In the genomic region with DNA sequence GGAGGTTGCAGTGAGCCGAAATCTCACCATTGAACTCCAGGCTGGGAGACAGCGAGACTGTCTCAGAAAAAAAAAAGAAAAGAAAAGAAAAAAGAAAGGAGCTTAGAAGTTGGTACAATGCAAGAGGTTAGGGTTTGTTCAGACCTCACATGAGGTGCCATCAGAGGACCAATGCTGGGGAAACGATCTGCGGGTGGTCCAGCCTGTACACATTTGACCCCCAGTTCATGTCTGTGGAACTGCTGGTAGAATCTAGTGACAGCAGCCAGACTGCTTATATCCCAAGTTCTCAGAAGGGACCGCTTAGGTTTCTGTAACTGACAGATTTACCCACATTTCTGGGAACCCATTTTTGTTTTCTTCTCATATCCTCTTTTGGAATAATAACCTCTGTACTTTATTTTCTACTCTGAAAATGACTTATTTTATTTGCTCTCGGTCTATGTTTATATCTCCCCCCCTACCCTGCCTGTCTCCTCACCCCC, we compare ENCODE assay signal across 8 cellular contexts. TPM values are rescaled to one million over a fixed set of nuclear protein-coding genes. Genes with fewer than 3 reads are reported as not detected.
DNase-seq lines count a peak whose midpoint lies in the region; ATAC-seq, FAIRE-seq and TF ChIP-seq lines count a peak whose summit lies in the region.

No MANE protein-coding gene starts in this region.

- H3K4me3 Mint-ChIP-seq in IgD-negative memory B cell (peak overlapping the region; percentile 99 to 100 (median 100)), naive B cell (peak overlapping the region; percentile 93 to 100 (median 98))

- in situ Hi-C loops in brain microvascular endothelial cell (cut with HindIII; ENCODE audit: low pct_ligation_motif_present, low sequenced_read_pairs) = no loop called here

- peak overlapping the region; percentile 84 for H3K27ac ChIP-seq in brain microvascular endothelial cell

- H3K27ac Mint-ChIP-seq in IgD-negative memory B cell (peak overlapping the region; percentile 98 to 100 (median 98)), naive B cell (peak overlapping the region; percentile 95 to 100 (median 98))

- H3K4me1 Mint-ChIP-seq in IgD-negative memory B cell (peaks cover 19 to 38% (median 19%) of the 10 kb centered on the region in 3 donors), naive B cell (peaks cover 50 to 69% (median 57%) of the 10 kb centered on the region in 3 donors)

- TF ChIP-seq CTCF in AG09309 (IDR thresholded peaks at IDR 0.05; ENCODE audit: control insufficient read depth, insufficient read depth, low read depth, low read length, missing control alignments) (no peak), brain microvascular endothelial cell (IDR thresholded peaks at IDR 0.05; ENCODE audit: low read depth, low read length, missing control alignments) (no peak)

- peaks cover 0 to 1% (median 0%) of the 10 kb centered on the region in 3 donors for H3K9me3 Mint-ChIP-seq in IgD-negative memory B cell
- peaks cover 0 to 2% (median 0%) of the 10 kb centered on the region in 7 donors for H3K9me3 Mint-ChIP-seq in naive B cell

- FAIRE-seq in RCC 7860 (lab: Jason Lieb, UNC) = no peak

- no peak for ATAC-seq in naive B cell (ENCODE audit: low read depth in 2 of 2)
- ATAC-seq in GM18517 (IDR thresholded peaks at IDR 0.05; ENCODE audit: unreplicated experiment) = no peak

- no peak for DNase-seq in AG09309 (ENCODE audit: low read depth)
- DNase-seq in brain microvascular endothelial cell = no peak
- no peak for DNase-seq in naive B cell
- DNase-seq in GF-D8 (lab: John Stamatoyannopoulos, UW) = no peak
- DNase-seq in RCC 7860 (ENCODE audit: low spot score) = no peak
- no peak for DNase-seq in NCI-H82 (lab: John Stamatoyannopoulos, UW)

- H3K36me3 ChIP-seq in brain microvascular endothelial cell (replicated peaks) = peaks cover 56% of the 10 kb centered on the region

- no peaks in the 10 kb centered on the region for H3K27me3 Mint-ChIP-seq in IgD-negative memory B cell
- H3K27me3 Mint-ChIP-seq in naive B cell = no peaks in the 10 kb centered on the region

- H3K4me3 ChIP-seq in AG09309 (ENCODE audit: control insufficient read depth, low read depth, low read length) = peak overlapping the region; percentile 89
- peak overlapping the region; percentile 89 for H3K4me3 ChIP-seq in brain microvascular endothelial cell (ENCODE audit: low read depth, low read length)

- H3K36me3 Mint-ChIP-seq in IgD-negative memory B cell (peaks cover 14% of the 10 kb centered on the region), naive B cell (peaks cover 0 to 58% of the 10 kb centered on the region in 2 donors)

- no peaks in the 10 kb centered on the region for H3K27me3 ChIP-seq in brain microvascular endothelial cell (replicated peaks)

RNA-seq across cellular contexts. Expression of a gene that starts 4.7 kb away (rescaled TPM):
- polyA plus RNA-seq in IgD-negative memory B cell (91.7 TPM), naive B cell (ENCODE audit: low read depth in 6 of 6) (100 to 1,000 TPM in 1 of 6 donors, 10 to 100 TPM in 5; 70.3 to 103 (median 82.6) TPM)

RNA-seq across cellular contexts. Expression of a gene that starts 8.9 kb away (rescaled TPM):
- 21.6 TPM for polyA plus RNA-seq in IgD-negative memory B cell
- 10 to 100 TPM in 5 of 6 donors, 1 to 10 TPM in 1; 4.2 to 27.0 (median 16.1) TPM for polyA plus RNA-seq in naive B cell (ENCODE audit: low read depth in 6 of 6)

RNA-seq across cellular contexts. Expression of a gene that starts 9.0 kb away (rescaled TPM):
- polyA plus RNA-seq in IgD-negative memory B cell (56.1 TPM), naive B cell (ENCODE audit: low read depth in 6 of 6) (10 to 100 TPM; 37.3 to 72.1 (median 45.4) TPM)

RNA-seq across cellular contexts. Expression of a gene that starts 34.8 kb away (rescaled TPM):
- polyA plus RNA-seq in IgD-negative memory B cell = 26.9 TPM
- polyA plus RNA-seq in naive B cell (ENCODE audit: low read depth in 6 of 6) = 10 to 100 TPM in 4 of 6 donors, 1 to 10 TPM in 2; 8.1 to 15.5 (median 12.2) TPM

RNA-seq across cellular contexts. Expression of a gene that starts 35.3 kb away (rescaled TPM):
- polyA plus RNA-seq in IgD-negative memory B cell (4.6 TPM), naive B cell (ENCODE audit: low read depth in 6 of 6) (1 to 10 TPM; 2.0 to 8.3 (median 3.5) TPM)
